ENCODE assay signal across 8 cellular contexts in the genomic region with DNA sequence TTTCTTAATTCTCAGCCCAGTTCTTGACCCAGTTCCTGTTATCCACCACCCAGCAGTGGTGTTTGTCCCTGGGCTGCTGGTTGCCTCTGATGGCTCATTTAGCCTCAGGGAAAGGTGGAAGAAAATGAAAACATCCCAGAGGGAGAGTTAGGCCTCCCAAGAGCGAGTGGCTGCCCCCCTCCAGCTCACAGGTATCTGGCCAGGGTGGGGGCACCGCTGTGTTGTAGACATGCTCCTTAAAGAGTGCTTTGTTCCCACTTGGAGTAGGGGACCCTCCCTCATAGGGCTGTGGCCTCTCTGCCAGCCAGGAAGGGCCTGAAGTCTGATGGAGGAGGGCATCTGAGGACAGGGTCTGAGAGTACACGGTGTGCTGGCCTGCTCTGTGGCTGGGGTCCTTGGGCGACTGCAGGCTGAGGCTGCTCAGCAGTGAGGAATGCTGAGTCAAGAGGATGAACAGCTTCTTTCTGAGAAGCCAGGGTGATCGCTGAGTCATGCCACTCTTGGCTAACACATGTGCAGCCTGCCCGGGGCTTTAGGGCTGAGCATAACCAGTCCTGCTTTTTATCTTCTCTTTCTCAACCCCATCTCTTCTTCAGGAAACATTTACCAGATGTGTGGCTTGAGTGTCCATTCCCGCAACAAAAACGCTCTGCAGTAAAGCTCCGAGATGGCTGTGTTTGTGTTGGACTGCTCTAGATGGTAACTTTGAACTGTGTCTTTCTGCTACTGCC.
DNase-seq lines count a peak whose midpoint lies in the region; ATAC-seq, FAIRE-seq and TF ChIP-seq lines count a peak whose summit lies in the region.

No MANE protein-coding gene starts in this region.

- no peak for TF ChIP-seq EP300 in H1 (IDR thresholded peaks at IDR 0.05; ENCODE audit: borderline replicate concordance in 1 of 2, low read depth in 2 of 2, low read length in 2 of 2)

- no peak for FAIRE-seq in H1 (lab: Jason Lieb, UNC)

- H3K9ac ChIP-seq in SK-N-MC (ENCODE audit: insufficient read length), result no peak overlapping the region
- no peak overlapping the region for H3K9ac ChIP-seq in H1 (replicated peaks in 1 of 4; ENCODE audit: extremely low read depth in 1 of 4, low read depth in 3 of 4, low read length in 3 of 4)
- no peak overlapping the region for H3K9ac ChIP-seq in mesendoderm (ENCODE audit: low read length)

- H3K27me3 Mint-ChIP-seq in activated CD4-positive, alpha-beta T cell treated with anti-CD3 and anti-CD28 coated beads for 36 hours, result no peaks in the 10 kb centered on the region

- peak overlapping the region; percentile 67; the same call in 1 of the 2 replicates for H2AFZ ChIP-seq in H1 (ENCODE audit: low read length)

- POLR2A ChIA-PET in activated CD4-positive, alpha-beta T cell treated with anti-CD3 and anti-CD28 coated beads for 36 hours (lab: Charles Lee), result no interaction called here
- POLR2A ChIA-PET in H1 (lab: Charles Lee; ENCODE audit: partially characterized antibody), result no interaction called here
- POLR2A ChIA-PET in GM10248 (lab: Yijun Ruan, JAX), result no interaction called here

- no peak for TF ChIP-seq POLR2A in H1 (IDR thresholded peaks at IDR 0.05; ENCODE audit: control extremely low read depth in 1 of 2, low read depth in 2 of 2, low read length in 2 of 2)

- peak overlapping the region; percentile 86 for H3K27ac Mint-ChIP-seq in activated CD4-positive, alpha-beta T cell treated with anti-CD3 and anti-CD28 coated beads for 36 hours

- no peak overlapping the region for H4K91ac ChIP-seq in H1 (replicated peaks; ENCODE audit: insufficient read length, low read length)

- H2BK15ac ChIP-seq in H1 (ENCODE audit: low read length), result no peak overlapping the region
- no peak overlapping the region for H2BK15ac ChIP-seq in mesendoderm (replicated peaks; ENCODE audit: low read depth)

- H3K4me3 ChIP-seq in SK-N-MC, result no peak overlapping the region
- H3K4me3 ChIP-seq in H1 (ENCODE audit: extremely low read depth in 1 of 4, insufficient read depth in 2 of 4, low read depth in 3 of 4, low read length in 4 of 4), result no peak overlapping the region
- H3K4me3 ChIP-seq in mesendoderm (ENCODE audit: low read length), result no peak overlapping the region

- H3K27ac ChIP-seq in SK-N-MC, result no peak overlapping the region
- no peak overlapping the region for H3K27ac ChIP-seq in H1 (ENCODE audit: low read depth, low read length)
- no peak overlapping the region for H3K27ac ChIP-seq in mesendoderm (ENCODE audit: low read depth, low read length)
- H3K27ac ChIP-seq in substantia nigra (ENCODE audit: low read depth, low read length, poor library complexity, severe bottlenecking), result peak overlapping the region; percentile 22

- H2BK120ac ChIP-seq in H1 (replicated peaks; ENCODE audit: low read depth, low read length), result no peak overlapping the region
- H2BK120ac ChIP-seq in mesendoderm (ENCODE audit: low read depth, low read length), result no peak overlapping the region

- H3K23me2 ChIP-seq in H1 (ENCODE audit: low read depth, low read length), result no peaks in the 10 kb centered on the region

- WGBS in H1 (ENCODE audit: extremely low coverage in 1 of 2, insufficient coverage in 1 of 2, insufficient read length in 1 of 2, insufficient replicate concordance in 2 of 2, low coverage in 1 of 2, low lambda C conversion rate in 2 of 2, missing lambda C conversion rate in 1 of 2), 2 experiments, result 92% methylated on average over 9 of the region's 9 CpGs; no CpG with 5 or more reads in 1 of the 2 experiments
- no CpG with 5 or more reads among the region's 9 CpGs for WGBS in mesendoderm (ENCODE audit: extremely low coverage, insufficient coverage, low lambda C conversion rate)

- H4K5ac ChIP-seq in H1 (ENCODE audit: insufficient read length, low read depth, low read length), result no peak overlapping the region
- H4K5ac ChIP-seq in mesendoderm (ENCODE audit: low read length), result no peak overlapping the region

- H2AK5ac ChIP-seq in H1 (ENCODE audit: low read depth, low read length) (no peak overlapping the region), mesendoderm (ENCODE audit: low read length) (no peak overlapping the region)

- no peak overlapping the region for H3K14ac ChIP-seq in H1 (ENCODE audit: insufficient read length)

- H3K36me3 Mint-ChIP-seq in activated CD4-positive, alpha-beta T cell treated with anti-CD3 and anti-CD28 coated beads for 36 hours (ENCODE audit: low read depth), result no peaks in the 10 kb centered on the region

- TF ChIP-seq RAD21 in H1 (IDR thresholded peaks at IDR 0.05 in 1 of 2, conservative IDR thresholded peaks at IDR 0.05 in 1 of 2; ENCODE audit: low read depth in 2 of 2, low read length in 2 of 2), result no peak

- H2BK5ac ChIP-seq in H1 (ENCODE audit: low read depth, low read length) (no peak overlapping the region), mesendoderm (ENCODE audit: low read length) (no peak overlapping the region)

- CTCF ChIA-PET in activated CD4-positive, alpha-beta T cell treated with anti-CD3 and anti-CD28 coated beads for 36 hours (lab: Charles Lee), result interaction anchor here (0.7 to 5.1 kb wide), 3 partner anchors 10 to 177 kb away, joined by 3 to 19 read pairs (median 3); no protein-coding TSS in a partner anchor
- CTCF ChIA-PET in H1 (lab: Charles Lee; ENCODE audit: partially characterized antibody), result interaction anchor here (0.7 to 1.6 kb wide), 2 partner anchors 8 to 238 kb away, joined by 3 read pairs; no protein-coding TSS in a partner anchor
- CTCF ChIA-PET in GM10248 (lab: Yijun Ruan, JAX), result interaction anchor here (0.9 to 1.6 kb wide), 5 partner anchors 8 to 176 kb away, joined by 3 to 4 read pairs (median 3); no protein-coding TSS in a partner anchor

- H3K4me2 ChIP-seq in H1 (ENCODE audit: insufficient read depth in 1 of 2, low read depth in 2 of 2, low read length in 2 of 2), result no peak overlapping the region
- no peak overlapping the region for H3K4me2 ChIP-seq in mesendoderm (ENCODE audit: low read length)

- H4K8ac ChIP-seq in H1 (ENCODE audit: extremely low read depth, insufficient read depth, low read length) (no peak overlapping the region), mesendoderm (ENCODE audit: low read depth, low read length) (no peak overlapping the region)

- peak; percentile 77 for DNase-seq in activated CD4-positive, alpha-beta T cell treated with anti-CD3 and anti-CD28 coated beads for 36 hours
- no peak for DNase-seq in activated CD4-positive, alpha-beta T cell treated with anti-CD3 and anti-CD28 coated beads for 1 hour
- DNase-seq in SK-N-MC (ENCODE audit: low read depth, low spot score) (peak; percentile 20), H1 (ENCODE audit: low read depth in 1 of 2, low spot score in 2 of 2) (no peak), mesendoderm (peak; percentile 84), substantia nigra (lab: John Stamatoyannopoulos, UW) (peak in 22 of 49 donors; percentile 18 to 79 (median 36)), GM10248 (ENCODE audit: extremely low spot score) (no peak), NCI-H2081 (lab: John Stamatoyannopoulos, UW) (no peak)

- peaks cover 38% of the 10 kb centered on the region for H3K4me1 Mint-ChIP-seq in activated CD4-positive, alpha-beta T cell treated with anti-CD3 and anti-CD28 coated beads for 36 hours

- H3K18ac ChIP-seq in H1 (ENCODE audit: extremely low read depth, low read length) (no peak overlapping the region; the same call in none of the 2 replicates), mesendoderm (ENCODE audit: low read length) (peak overlapping the region; percentile 77)

- no peaks in the 10 kb centered on the region for H3K79me2 ChIP-seq in H1 (ENCODE audit: control insufficient read depth in 1 of 2, insufficient read depth in 2 of 2, low read length in 2 of 2)
- H3K79me2 ChIP-seq in mesendoderm (ENCODE audit: control insufficient read depth, insufficient read depth, low read length), result no peaks in the 10 kb centered on the region

- H3K56ac ChIP-seq in H1 (replicated peaks; ENCODE audit: insufficient read length, low read depth, low read length) (no peak overlapping the region), mesendoderm (ENCODE audit: low read length) (peak overlapping the region; percentile 54)

- TF ChIP-seq CTCF in H1 (IDR thresholded peaks at IDR 0.05; ENCODE audit: control extremely low read depth in 1 of 3, insufficient read depth in 1 of 3, low read depth in 1 of 3, low read length in 3 of 3), result no peak
- TF ChIP-seq CTCF in GM10248 (IDR thresholded peaks at IDR 0.05; ENCODE audit: control extremely low read depth, extremely low read depth, low read depth, missing control alignments), result no peak

- no peaks in the 10 kb centered on the region for H3K9me3 ChIP-seq in SK-N-MC (ENCODE audit: low read depth, low read length)
- no peaks in the 10 kb centered on the region for H3K9me3 ChIP-seq in H1 (ENCODE audit: insufficient read depth in 2 of 2, low read depth in 1 of 2, low read length in 1 of 2)

- ATAC-seq in activated CD4-positive, alpha-beta T cell treated with anti-CD3 and anti-CD28 coated beads for 36 hours, result peak; percentile 35

- no peak overlapping the region for H3K4ac ChIP-seq in H1 (replicated peaks; ENCODE audit: insufficient read length, low read depth, low read length)
- H3K4ac ChIP-seq in mesendoderm (ENCODE audit: low read depth, low read length), result no peak overlapping the region

- H3K4me3 Mint-ChIP-seq in activated CD4-positive, alpha-beta T cell treated with anti-CD3 and anti-CD28 coated beads for 36 hours, result no peak overlapping the region

- no peaks in the 10 kb centered on the region for H3K9me3 Mint-ChIP-seq in activated CD4-positive, alpha-beta T cell treated with anti-CD3 and anti-CD28 coated beads for 36 hours (ENCODE audit: low read depth)

- H3K4me1 ChIP-seq in H1 (replicated peaks in 1 of 4; ENCODE audit: control insufficient read depth in 3 of 4, insufficient read depth in 4 of 4, low read length in 3 of 4) (no peaks in the 10 kb centered on the region), mesendoderm (ENCODE audit: control insufficient read depth, low read depth, low read length) (no peaks in the 10 kb centered on the region)

- H2BK12ac ChIP-seq in H1 (ENCODE audit: low read depth, low read length), result 0 out of 2 replicates have a peak overlapping the region, but pooled peaks have one; percentile 50

- H4K20me1 ChIP-seq in H1 (replicated peaks in 1 of 2; ENCODE audit: control insufficient read depth in 1 of 2, insufficient read depth in 2 of 2, low read length in 2 of 2), result no peaks in the 10 kb centered on the region

- H2BK20ac ChIP-seq in H1 (ENCODE audit: low read length), result no peak overlapping the region

- H3K79me1 ChIP-seq in H1 (ENCODE audit: low read depth, low read length) (no peaks in the 10 kb centered on the region), mesendoderm (ENCODE audit: low read length) (no peaks in the 10 kb centered on the region)

- intact Hi-C loops in activated CD4-positive, alpha-beta T cell treated with anti-CD3 and anti-CD28 coated beads for 36 hours (cut with DNase I, micrococcal nuclease), result loop anchor here (2.0 kb wide), 3 partner anchors 37 to 757 kb away; no protein-coding TSS in a partner anchor

- no peaks in the 10 kb centered on the region for H3K27me3 ChIP-seq in H1 (replicated peaks in 1 of 4; ENCODE audit: control insufficient read depth in 3 of 4, extremely low read depth in 1 of 4, insufficient read depth in 3 of 4, low read length in 3 of 4)
- no peaks in the 10 kb centered on the region for H3K27me3 ChIP-seq in mesendoderm (ENCODE audit: insufficient read depth, low read length, poor library complexity)

- H3K36me3 ChIP-seq in SK-N-MC (ENCODE audit: insufficient read depth, low read length) (no peaks in the 10 kb centered on the region), H1 (ENCODE audit: control insufficient read depth in 2 of 4, insufficient read depth in 4 of 4, low read length in 3 of 4) (no peaks in the 10 kb centered on the region), mesendoderm (ENCODE audit: control insufficient read depth, insufficient read depth, low read length) (no peaks in the 10 kb centered on the region)

- no peak overlapping the region for H3K23ac ChIP-seq in H1 (ENCODE audit: insufficient read length)
- H3K23ac ChIP-seq in mesendoderm (ENCODE audit: low read length), result no peak overlapping the region

Comparison
In these comparisons a context has a peak if more than half of its experiments do, and no peak if none do; other contexts are left out.
1. DNase-seq: peak in activated CD4-positive, alpha-beta T cell treated with anti-CD3 and anti-CD28 coated beads for 36 hours (single experiment), SK-N-MC (single experiment) and mesendoderm (single experiment); none in activated CD4-positive, alpha-beta T cell treated with anti-CD3 and anti-CD28 coated beads for 1 hour (single experiment), H1 (0 of 2), GM10248 (single experiment) and NCI-H2081 (0 of 2).